Comparison of ENCODE assay signal across 22 cellular contexts in the genomic region with DNA sequence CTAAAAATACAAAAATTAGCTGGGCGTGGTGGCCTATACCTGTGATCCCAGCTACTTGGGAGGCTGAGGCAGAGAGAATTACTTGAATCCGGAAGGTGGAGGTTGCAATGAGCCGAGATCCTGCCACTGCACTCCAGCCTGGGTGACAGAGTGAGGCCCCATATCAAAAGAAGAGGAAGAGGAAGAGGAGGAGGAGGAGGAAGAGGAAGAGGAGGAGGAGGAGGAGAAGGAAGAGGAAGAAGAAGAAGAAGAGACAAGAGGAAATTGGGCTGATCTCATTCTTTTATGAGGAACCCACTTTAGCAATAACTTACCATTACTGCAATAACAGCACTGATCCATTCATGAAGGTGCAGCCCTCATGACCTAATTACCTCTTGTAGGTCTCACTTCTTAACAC.
DNase-seq lines count a peak whose midpoint lies in the region; ATAC-seq and TF ChIP-seq lines count a peak whose summit lies in the region.
"Had no signal": no experiment of that assay in that cellular context is flagged by ENCODE, and none has a peak within 500 bp of the region (broad histone marks: within the 10 kb centered on the region; RNA-seq: fewer than 3 reads in every experiment).

No MANE protein-coding gene starts in this region.

- TF ChIP-seq POLR2A in spleen (IDR thresholded peaks at IDR 0.05), result no peak

- H3K36me3 ChIP-seq in HEK293 (ENCODE audit: control insufficient read depth in 2 of 2, insufficient read depth in 1 of 2, low read length in 2 of 2) (no peaks in the 10 kb centered on the region), spleen (no peaks in the 10 kb centered on the region)
- H3K36me3 ChIP-seq: BE2C; BLaER1 treated with 17β-estradiol and CSF1 and Interleukin-3, amounts not matched to agents 10 nM and 100 nM had no signal

- H3K9me3 ChIP-seq in HEK293 (ENCODE audit: control insufficient read depth, insufficient read depth, low read depth, low read length), result no peaks in the 10 kb centered on the region
- no peaks in the 10 kb centered on the region for H3K9me3 ChIP-seq in spleen
- H3K9me3 ChIP-seq: A549, BE2C had no signal

- intact Hi-C loops in sciatic nerve (cut with DNase I) (no loop called here), spleen (cut with DNase I; ENCODE audit: low total_unique reads) (no loop called here)

- ATAC-seq in sciatic nerve, result no peak
- ATAC-seq: A549, GM12878 had no signal

- H3K4me3 ChIP-seq in HEK293 (ENCODE audit: low read depth, low read length) (no peak overlapping the region), spleen (no peak overlapping the region)
- H3K4me3 ChIP-seq: A549; BLaER1 treated with 17β-estradiol and CSF1 and Interleukin-3, amounts not matched to agents 10 nM and 100 nM; GM12878; GM23248 had no signal

- peaks cover 0 to 1% (median 0%) of the 10 kb centered on the region in 7 donors for H3K27me3 ChIP-seq in spleen (replicated peaks in 1 of 7)
- H3K27me3 ChIP-seq: BLaER1 treated with 17β-estradiol and CSF1 and Interleukin-3, amounts not matched to agents 10 nM and 100 nM had no signal

- 83 to 93% (median 89%) methylated on average over 3 of the region's 3 CpGs for WGBS in spleen, 5 donors

- POLR2A ChIA-PET in HEK293 (lab: Yijun Ruan, JAX), result no interaction called here

- no peak overlapping the region for H3K27ac ChIP-seq in HEK293 (ENCODE audit: extremely low read depth, low read depth, low read length)
- H3K27ac ChIP-seq in spleen, result no peak overlapping the region
- H3K27ac ChIP-seq: A549; BLaER1 treated with 17β-estradiol and CSF1 and Interleukin-3, amounts not matched to agents 10 nM and 100 nM; GM23248 had no signal

- TF ChIP-seq CTCF in HEK293 (tag by site-specific recombination; IDR thresholded peaks at IDR 0.05), result no peak
- no peak for TF ChIP-seq CTCF in spleen (IDR thresholded peaks at IDR 0.05 in 8 of 11, conservative IDR thresholded peaks at IDR 0.05 in 3 of 11)

- DNase-seq in MV-4-11 (lab: John Stamatoyannopoulos, UW) (peak; percentile 26), SKM-1 (lab: John Stamatoyannopoulos, UW; ENCODE audit: unreplicated experiment) (peak; percentile 49), NCI-H69 (lab: John Stamatoyannopoulos, UW) (no peak), sciatic nerve (ENCODE audit: low spot score) (no peak), spleen (no peak)
- DNase-seq: 8988T; ACHN; AML-193; BE2C; CD4-positive, alpha-beta T cell; CD8-positive, alpha-beta memory T cell; DMS 273 treated with DMSO at 0.1 percent for 48 hours; DMS79; EL; GDM1; GM23248; H7; HCEC 1CT had no signal

- H3K4me1 ChIP-seq in HEK293 (ENCODE audit: control insufficient read depth, insufficient read depth, low read length) (no peaks in the 10 kb centered on the region), spleen (no peaks in the 10 kb centered on the region)
- H3K4me1 ChIP-seq: A549; BE2C; BLaER1 treated with 17β-estradiol and CSF1 and Interleukin-3, amounts not matched to agents 10 nM and 100 nM had no signal

- CTCF ChIA-PET in HEK293 (lab: Yijun Ruan, JAX), result no interaction called here

TF ChIP-seq in HEK293, 187 proteins besides CTCF, POLR2A, EP300 and RAD21:
- TF ChIP-seq, protein P1, sequence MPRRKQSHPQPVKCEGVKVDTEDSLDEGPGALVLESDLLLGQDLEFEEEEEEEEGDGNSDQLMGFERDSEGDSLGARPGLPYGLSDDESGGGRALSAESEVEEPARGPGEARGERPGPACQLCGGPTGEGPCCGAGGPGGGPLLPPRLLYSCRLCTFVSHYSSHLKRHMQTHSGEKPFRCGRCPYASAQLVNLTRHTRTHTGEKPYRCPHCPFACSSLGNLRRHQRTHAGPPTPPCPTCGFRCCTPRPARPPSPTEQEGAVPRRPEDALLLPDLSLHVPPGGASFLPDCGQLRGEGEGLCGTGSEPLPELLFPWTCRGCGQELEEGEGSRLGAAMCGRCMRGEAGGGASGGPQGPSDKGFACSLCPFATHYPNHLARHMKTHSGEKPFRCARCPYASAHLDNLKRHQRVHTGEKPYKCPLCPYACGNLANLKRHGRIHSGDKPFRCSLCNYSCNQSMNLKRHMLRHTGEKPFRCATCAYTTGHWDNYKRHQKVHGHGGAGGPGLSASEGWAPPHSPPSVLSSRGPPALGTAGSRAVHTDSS (tag by site-specific recombination; IDR thresholded peaks at IDR 0.05), result peak; percentile 79
- TF ChIP-seq ZFP3 (tag by site-specific recombination; IDR thresholded peaks at IDR 0.05; ENCODE audit: low read depth) (no peak), SP7 (tag by site-specific recombination; IDR thresholded peaks at IDR 0.05) (no peak), GLIS2 (tag by site-specific recombination; IDR thresholded peaks at IDR 0.05) (no peak), BCL11A (tag by site-specific recombination; IDR thresholded peaks at IDR 0.05; ENCODE audit: low read depth) (no peak)

Comparison
In these comparisons a context has a peak if more than half of its experiments do, and no peak if none do; other contexts are left out.
1. DNase-seq: peak in MV-4-11 (single experiment) and SKM-1 (single experiment); none in NCI-H69 (single experiment), sciatic nerve (single experiment) and spleen (single experiment).